Comparison of ENCODE assay signal across 1 cellular context in genomic region chr10:125024496-125025234, GRCh38.
TF ChIP-seq lines count a peak whose summit lies in the region.

No MANE protein-coding gene starts in this region.

TF ChIP-seq in GM23338, 12 proteins besides CTCF, POLR2A, EP300 and RAD21 (continued from another document):
- TF ChIP-seq REST (IDR thresholded peaks at IDR 0.05; ENCODE audit: unreplicated experiment) (no peak), EZH2 (IDR thresholded peaks at IDR 0.05; ENCODE audit: low read depth, unreplicated experiment) (no peak), EZH2phosphoT487 (IDR thresholded peaks at IDR 0.05; ENCODE audit: unreplicated experiment) (no peak), ZNF114 (CRISPR knock-in tag; IDR thresholded peaks at IDR 0.05) (no peak), CREB1 (CRISPR knock-in tag; IDR thresholded peaks at IDR 0.05; ENCODE audit: low read depth) (no peak)
